Comparison of ENCODE assay signal across 1 cellular context in the genomic region with DNA sequence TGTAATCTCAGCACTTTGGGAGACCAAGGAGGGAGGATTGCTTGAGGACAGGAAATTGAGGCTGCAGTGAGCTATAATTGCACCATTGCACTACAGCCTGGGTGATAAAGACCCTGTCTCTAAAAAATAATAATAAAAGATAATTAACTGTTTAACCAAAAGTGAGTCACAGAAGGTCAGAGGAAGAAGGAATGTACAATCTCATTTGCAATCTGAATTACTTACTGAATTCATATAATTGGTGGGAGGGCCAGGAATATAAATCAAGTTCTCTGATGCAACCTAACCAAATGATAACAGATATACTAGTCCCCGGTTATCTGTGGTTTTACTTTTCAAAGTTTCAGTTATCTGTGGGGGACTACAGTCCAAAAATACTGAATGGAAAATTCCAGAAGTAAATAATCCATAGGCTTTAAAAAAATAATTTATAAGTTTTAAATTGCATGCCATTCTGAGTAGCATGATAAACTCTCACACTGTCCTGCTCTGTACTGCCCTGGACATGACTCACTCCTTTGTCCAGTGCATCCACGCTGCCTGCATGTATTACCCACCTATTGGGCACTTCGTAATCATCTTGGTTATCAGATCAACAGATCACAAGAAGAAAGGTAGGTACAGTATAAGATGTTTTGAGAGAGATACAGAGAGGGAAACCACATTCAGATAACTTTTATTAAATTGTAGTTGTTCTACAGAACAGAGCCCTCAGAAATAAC.
TF ChIP-seq lines count a peak whose summit lies in the region.

No MANE protein-coding gene starts in this region.

TF ChIP-seq in endothelial cell of umbilical vein, 7 proteins besides CTCF, POLR2A, EP300 and RAD21:
- TF ChIP-seq JUN (IDR thresholded peaks at IDR 0.05; ENCODE audit: borderline replicate concordance, insufficient read depth, insufficient read length, low read depth), result peak; percentile 37
- TF ChIP-seq, protein P1, sequence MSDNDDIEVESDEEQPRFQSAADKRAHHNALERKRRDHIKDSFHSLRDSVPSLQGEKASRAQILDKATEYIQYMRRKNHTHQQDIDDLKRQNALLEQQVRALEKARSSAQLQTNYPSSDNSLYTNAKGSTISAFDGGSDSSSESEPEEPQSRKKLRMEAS (IDR thresholded peaks at IDR 0.05; ENCODE audit: insufficient read depth, insufficient read length), result no peak
- no peak for TF ChIP-seq POLR2AphosphoS5 (IDR thresholded peaks at IDR 0.05; ENCODE audit: insufficient read depth, low read depth, low read length)
- peak; percentile 26 for TF ChIP-seq MYC (IDR thresholded peaks at IDR 0.05; ENCODE audit: low read depth, low read length)
- TF ChIP-seq EZH2 (IDR thresholded peaks at IDR 0.05; ENCODE audit: borderline replicate concordance, low read depth, low read length, severe bottlenecking), result no peak
- peak; percentile 51 for TF ChIP-seq FOS (IDR thresholded peaks at IDR 0.05; ENCODE audit: borderline replicate concordance, insufficient read depth, low read length)
- peak; percentile 44 for TF ChIP-seq GATA2 (IDR thresholded peaks at IDR 0.05; ENCODE audit: insufficient read depth, insufficient read length, low read depth, low read length)
